8 cellular contexts compared by ENCODE assay signal in genomic region chr7:33895025-33895804, GRCh38. TPM values are rescaled to one million over a fixed set of nuclear protein-coding genes. Genes with fewer than 3 reads are reported as not detected.
DNase-seq lines count a peak whose midpoint lies in the region; ATAC-seq and TF ChIP-seq lines count a peak whose summit lies in the region.

No MANE protein-coding gene starts in this region.

- H3K9me3 Mint-ChIP-seq in activated CD4-positive, alpha-beta T cell treated with anti-CD3 and anti-CD28 coated beads, Interleukin-2, amount 10 ng/mL, durations not matched to agents 7 days and 5 days = no peaks in the 10 kb centered on the region

- POLR2A ChIA-PET in activated CD4-positive, alpha-beta T cell treated with anti-CD3 and anti-CD28 coated beads, Interleukin-2, amount 10 ng/mL, durations not matched to agents 7 days and 5 days (lab: Charles Lee) = interaction anchor here (0.6 kb wide), 1 partner anchor 98 kb away, joined by 3 read pairs; no protein-coding TSS in a partner anchor

- no peak overlapping the region for H3K27ac ChIP-seq in BLaER1
- no peak overlapping the region for H3K27ac ChIP-seq in lower lobe of right lung

- H3K36me3 ChIP-seq in BLaER1 (no peaks in the 10 kb centered on the region), lower lobe of right lung (no peaks in the 10 kb centered on the region)

- H3K4me2 ChIP-seq in BLaER1 = 0 out of 2 replicates have a peak overlapping the region, but pooled peaks have one; percentile 8

- intact Hi-C loops in lower lobe of right lung (cut with DNase I) = no loop called here

- no peak overlapping the region for H3K4me3 Mint-ChIP-seq in activated CD4-positive, alpha-beta T cell treated with anti-CD3 and anti-CD28 coated beads, Interleukin-2, amount 10 ng/mL, durations not matched to agents 7 days and 5 days

- H3K36me3 Mint-ChIP-seq in activated CD4-positive, alpha-beta T cell treated with anti-CD3 and anti-CD28 coated beads, Interleukin-2, amount 10 ng/mL, durations not matched to agents 7 days and 5 days (ENCODE audit: low read depth) = no peaks in the 10 kb centered on the region

- CTCF ChIA-PET in activated CD4-positive, alpha-beta T cell treated with anti-CD3 and anti-CD28 coated beads, Interleukin-2, amount 10 ng/mL, durations not matched to agents 7 days and 5 days (lab: Charles Lee) = interaction anchor here (1.0 kb wide), 1 partner anchor 9 kb away, joined by 4 read pairs; no protein-coding TSS in a partner anchor

- DNase-seq in GM19240 (ENCODE audit: insufficient read length, low spot score) = peak; percentile 25
- peak; percentile 77 for DNase-seq in NCI-H510A treated with DMSO at 0.1 percent for 48 hours (lab: John Stamatoyannopoulos, UW)
- peak; percentile 70 for DNase-seq in activated CD4-positive, alpha-beta T cell treated with anti-CD3 and anti-CD28 coated beads, Interleukin-2, amount 10 ng/mL, durations not matched to agents 7 days and 5 days
- peak; percentile 90 for DNase-seq in choroid plexus epithelial cell (ENCODE audit: low read depth)
- DNase-seq in lower lobe of right lung = peak; percentile 83
- DNase-seq in stimulated activated CD4-positive, alpha-beta T cell treated with anti-CD3 and anti-CD28 coated beads, TNF-alpha, amount 100 ng/mL, for 48 hours (ENCODE audit: low read depth in 3 of 3) = peak; percentile 56 to 58 (median 57)

- ATAC-seq in HG03354 (IDR thresholded peaks at IDR 0.05; ENCODE audit: poor library complexity, severe bottlenecking, unreplicated experiment) (peak; percentile 99), lower lobe of right lung (peak; percentile 91 to 93)

- H3K9me3 ChIP-seq in BLaER1 (no peaks in the 10 kb centered on the region), lower lobe of right lung (no peaks in the 10 kb centered on the region)

- peak; percentile 94 for TF ChIP-seq CTCF in choroid plexus epithelial cell (conservative IDR thresholded peaks at IDR 0.05; ENCODE audit: low read depth, low read length)
- peak; percentile 97 for TF ChIP-seq CTCF in lower lobe of right lung (IDR thresholded peaks at IDR 0.05)

- no peaks in the 10 kb centered on the region for H4K20me1 ChIP-seq in BLaER1

- H3K27me3 Mint-ChIP-seq in activated CD4-positive, alpha-beta T cell treated with anti-CD3 and anti-CD28 coated beads, Interleukin-2, amount 10 ng/mL, durations not matched to agents 7 days and 5 days = peaks cover 33% of the 10 kb centered on the region

- no peak overlapping the region for H3K27ac Mint-ChIP-seq in activated CD4-positive, alpha-beta T cell treated with anti-CD3 and anti-CD28 coated beads, Interleukin-2, amount 10 ng/mL, durations not matched to agents 7 days and 5 days

- H3K4me3 ChIP-seq in BLaER1 = no peak overlapping the region
- no peak overlapping the region for H3K4me3 ChIP-seq in choroid plexus epithelial cell (ENCODE audit: low read depth, low read length)
- no peak overlapping the region for H3K4me3 ChIP-seq in lower lobe of right lung

- H3K4me1 ChIP-seq in BLaER1 (peaks cover 7% of the 10 kb centered on the region), lower lobe of right lung (peaks cover 8% of the 10 kb centered on the region)

- peaks cover 4% of the 10 kb centered on the region for H3K4me1 Mint-ChIP-seq in activated CD4-positive, alpha-beta T cell treated with anti-CD3 and anti-CD28 coated beads, Interleukin-2, amount 10 ng/mL, durations not matched to agents 7 days and 5 days

- no peaks in the 10 kb centered on the region for H3K27me3 ChIP-seq in BLaER1
- H3K27me3 ChIP-seq in lower lobe of right lung (ENCODE audit: low read depth) = no peaks in the 10 kb centered on the region

- no peak overlapping the region for H3K9ac ChIP-seq in BLaER1

RNA-seq across cellular contexts. Expression of gene BMPER, which starts 10.1 kb away (rescaled TPM):
- total RNA-seq in activated CD4-positive, alpha-beta T cell treated with anti-CD3 and anti-CD28 coated beads, Interleukin-2, amount 10 ng/mL, durations not matched to agents 7 days and 5 days = not detected
- 7.4 TPM for total RNA-seq in lower lobe of right lung

Comparison
In these comparisons a context has a peak if more than half of its experiments do, and no peak if none do; other contexts are left out.
1. DNase-seq: peak in every context shown above with its lines; median percentile 90 in choroid plexus epithelial cell; 83 in lower lobe of right lung; 77 in NCI-H510A treated with DMSO at 0.1 percent for 48 hours; 70 in activated CD4-positive, alpha-beta T cell treated with anti-CD3 and anti-CD28 coated beads, Interleukin-2, amount 10 ng/mL, durations not matched to agents 7 days and 5 days; 57 in stimulated activated CD4-positive, alpha-beta T cell treated with anti-CD3 and anti-CD28 coated beads, TNF-alpha, amount 100 ng/mL, for 48 hours; 25 in GM19240.